ENCODE assay signal across 8 cellular contexts in the genomic region with DNA sequence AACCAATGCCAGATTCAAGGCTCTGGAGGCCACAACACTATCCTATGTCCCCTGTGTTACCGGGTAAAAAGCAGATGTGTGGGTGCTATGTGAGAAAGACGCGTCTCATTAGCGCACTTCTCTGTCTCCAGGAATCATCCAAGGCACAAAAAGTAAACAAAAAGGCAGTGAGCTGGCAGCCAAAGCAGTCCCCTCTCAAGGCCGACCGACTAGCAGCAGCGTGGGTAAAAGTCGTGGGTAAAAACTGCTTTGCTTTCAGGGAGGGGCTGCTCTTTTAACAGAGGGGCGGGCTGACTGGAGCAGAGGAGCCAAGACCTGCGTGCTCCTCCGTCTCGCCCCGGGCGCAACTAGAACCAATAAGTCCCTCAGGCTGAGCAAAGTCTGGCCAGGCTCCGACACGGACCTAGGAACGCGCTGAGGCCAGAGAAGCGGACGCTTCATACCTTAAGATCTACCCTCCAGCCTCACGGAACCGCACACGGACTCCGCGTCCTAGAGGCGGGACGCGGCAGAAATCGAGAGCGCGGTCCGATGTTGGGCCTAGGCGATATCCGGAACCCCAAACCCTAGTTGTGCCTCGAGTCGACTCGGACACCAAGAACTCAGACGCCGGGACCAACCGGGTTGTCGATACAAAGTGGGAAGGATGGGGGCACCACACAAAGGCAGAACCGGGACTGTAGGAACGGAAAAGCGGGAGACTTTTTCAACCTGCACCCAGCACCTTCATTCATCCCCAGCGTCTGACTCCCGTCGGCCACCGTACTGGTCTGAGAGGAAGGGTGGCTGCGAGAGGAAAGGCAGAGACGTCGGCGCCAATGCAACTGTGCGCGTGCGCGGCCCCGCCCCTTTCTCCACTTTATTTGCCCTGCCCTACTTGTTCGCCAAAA. TPM values are rescaled to one million over a fixed set of nuclear protein-coding genes. Genes with fewer than 3 reads are reported as not detected.
DNase-seq lines count a peak whose midpoint lies in the region; ATAC-seq, FAIRE-seq and TF ChIP-seq lines count a peak whose summit lies in the region.

A gene with protein sequence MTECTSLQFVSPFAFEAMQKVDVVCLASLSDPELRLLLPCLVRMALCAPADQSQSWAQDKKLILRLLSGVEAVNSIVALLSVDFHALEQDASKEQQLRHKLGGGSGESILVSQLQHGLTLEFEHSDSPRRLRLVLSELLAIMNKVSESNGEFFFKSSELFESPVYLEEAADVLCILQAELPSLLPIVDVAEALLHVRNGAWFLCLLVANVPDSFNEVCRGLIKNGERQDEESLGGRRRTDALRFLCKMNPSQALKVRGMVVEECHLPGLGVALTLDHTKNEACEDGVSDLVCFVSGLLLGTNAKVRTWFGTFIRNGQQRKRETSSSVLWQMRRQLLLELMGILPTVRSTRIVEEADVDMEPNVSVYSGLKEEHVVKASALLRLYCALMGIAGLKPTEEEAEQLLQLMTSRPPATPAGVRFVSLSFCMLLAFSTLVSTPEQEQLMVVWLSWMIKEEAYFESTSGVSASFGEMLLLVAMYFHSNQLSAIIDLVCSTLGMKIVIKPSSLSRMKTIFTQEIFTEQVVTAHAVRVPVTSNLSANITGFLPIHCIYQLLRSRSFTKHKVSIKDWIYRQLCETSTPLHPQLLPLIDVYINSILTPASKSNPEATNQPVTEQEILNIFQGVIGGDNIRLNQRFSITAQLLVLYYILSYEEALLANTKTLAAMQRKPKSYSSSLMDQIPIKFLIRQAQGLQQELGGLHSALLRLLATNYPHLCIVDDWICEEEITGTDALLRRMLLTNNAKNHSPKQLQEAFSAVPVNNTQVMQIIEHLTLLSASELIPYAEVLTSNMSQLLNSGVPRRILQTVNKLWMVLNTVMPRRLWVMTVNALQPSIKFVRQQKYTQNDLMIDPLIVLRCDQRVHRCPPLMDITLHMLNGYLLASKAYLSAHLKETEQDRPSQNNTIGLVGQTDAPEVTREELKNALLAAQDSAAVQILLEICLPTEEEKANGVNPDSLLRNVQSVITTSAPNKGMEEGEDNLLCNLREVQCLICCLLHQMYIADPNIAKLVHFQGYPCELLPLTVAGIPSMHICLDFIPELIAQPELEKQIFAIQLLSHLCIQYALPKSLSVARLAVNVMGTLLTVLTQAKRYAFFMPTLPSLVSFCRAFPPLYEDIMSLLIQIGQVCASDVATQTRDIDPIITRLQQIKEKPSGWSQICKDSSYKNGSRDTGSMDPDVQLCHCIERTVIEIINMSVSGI (minus strand): TSS at position 772 of the 890 bp plus-strand sequence. CDS start 1,338 bp downstream, outside the sequence.

- peaks cover 0 to 2% of the 10 kb centered on the region in 2 experiments for H3K36me3 ChIP-seq in keratinocyte (ENCODE audit: control insufficient read depth in 2 of 2, extremely low read depth in 1 of 2, insufficient read depth in 2 of 2, low read length in 2 of 2)

- peak; percentile 95 for DNase-seq in ACHN
- peak; percentile 82 for DNase-seq in NCI-H345 treated with DMSO at 0.1 percent for 48 hours (lab: John Stamatoyannopoulos, UW; ENCODE audit: unreplicated experiment)
- DNase-seq in activated CD4-positive, CD25-positive, alpha-beta regulatory T cell (lab: John Stamatoyannopoulos, UW): peak; percentile 86 to 91 (median 88)
- DNase-seq in central memory CD4-positive, alpha-beta T cell: peak; percentile 94
- peak; percentile 44 for DNase-seq in keratinocyte (ENCODE audit: low read depth, low spot score)
- DNase-seq in stimulated activated CD4-positive, alpha-beta T cell treated with anti-CD3 and anti-CD28 coated beads, Interleukin-12 subunit alpha, Interleukin-12 subunit beta, amount 100 ng/mL, for 48 hours (ENCODE audit: low read depth in 2 of 3, low spot score in 1 of 3): peak; percentile 91 to 92 (median 92)

- H2AFZ ChIP-seq in keratinocyte (ENCODE audit: control insufficient read depth, low read length): peak within 1 kb of the TSS; percentile 98

- peak within 1 kb of the TSS; percentile 93 for H3K27ac ChIP-seq in keratinocyte (ENCODE audit: control insufficient read depth, insufficient read depth, low read length)

- no peaks in the 10 kb centered on the region for H3K27me3 ChIP-seq in keratinocyte (ENCODE audit: control insufficient read depth, extremely low read depth, insufficient read depth, low read length)

- H3K9me3 ChIP-seq in keratinocyte (ENCODE audit: control insufficient read depth, low read depth, low read length): no peaks in the 10 kb centered on the region

- H4K20me1 ChIP-seq in keratinocyte (ENCODE audit: control insufficient read depth, extremely low read depth, insufficient read depth, low read length): no peaks in the 10 kb centered on the region

- peak within 1 kb of the TSS; percentile 62 to 89 (median 85) for H3K4me3 ChIP-seq in keratinocyte (ENCODE audit: control insufficient read depth in 2 of 3, extremely low read depth in 1 of 3, insufficient read depth in 2 of 3, low read depth in 1 of 3, low read length in 3 of 3)

- peak; percentile 52 for FAIRE-seq in keratinocyte (lab: Jason Lieb, UNC)

- peaks cover 13% of the 10 kb centered on the region for H3K79me2 ChIP-seq in keratinocyte (ENCODE audit: control insufficient read depth, insufficient read depth, low read length)

- in situ Hi-C loops in ACHN (cut with HindIII; ENCODE audit: low pct_ligation_motif_present, low pct_unique_long_range_greater_than_20kb, low sequenced_read_pairs): no loop called here

- ATAC-seq in GM19023 (IDR thresholded peaks at IDR 0.05; ENCODE audit: unreplicated experiment) (peak; percentile 72), HG03280 (IDR thresholded peaks at IDR 0.05; ENCODE audit: unreplicated experiment) (peak; percentile 77)

- dilution Hi-C loops in keratinocyte (cut with MboI; ENCODE audit: extremely low pct_ligation_motif_present, low sequenced_read_pairs): no loop called here

- H3K4me1 ChIP-seq in keratinocyte (ENCODE audit: control insufficient read depth, extremely low read depth, insufficient read depth, low read length): peaks cover 10% of the 10 kb centered on the region

- no peak for TF ChIP-seq CTCF in keratinocyte (optimal IDR thresholded peaks at IDR 0.05 in 1 of 3, IDR thresholded peaks at IDR 0.05 in 1 of 3, conservative IDR thresholded peaks at IDR 0.05 in 1 of 3; ENCODE audit: extremely low read depth in 1 of 3, insufficient read depth in 2 of 3, low read length in 3 of 3)

- no peaks in the 10 kb centered on the region for H3K9me1 ChIP-seq in keratinocyte (ENCODE audit: control insufficient read depth, extremely low read depth, insufficient read depth, low read length)

- peak within 1 kb of the TSS; percentile 94 for H3K4me2 ChIP-seq in keratinocyte (ENCODE audit: control insufficient read depth, extremely low read depth, insufficient read depth, low read depth, low read length)

- peak within 1 kb of the TSS; percentile 97 for H3K9ac ChIP-seq in keratinocyte (ENCODE audit: control insufficient read depth, extremely low read depth, insufficient read depth, low read length)

RNA-seq across cellular contexts. Expression of the gene that starts here (rescaled TPM):
- polyA plus RNA-seq in keratinocyte: 7.9 to 10.4 TPM (median 8.2 TPM) in 3 replicates
- 3.6 TPM for polyA plus RNA-seq in keratinocyte (2011; ENCODE audit: low read depth)
- polyA plus RNA-seq in keratinocyte (2011; cell fraction: cytosol; rRNA removed): 2.0 and 3.6 TPM in 2 replicates
- 13.4 and 16.0 TPM in 2 replicates for polyA plus RNA-seq in keratinocyte (2011; cell fraction: nucleus; rRNA removed)
- polyA plus RNA-seq in keratinocyte (2012; ENCODE audit: low replicate concordance): 5.0 and 5.1 TPM in 2 replicates
- polyA minus RNA-seq in keratinocyte: 5.8 to 24.9 TPM (median 18.4 TPM) in 3 replicates
- polyA minus RNA-seq in keratinocyte (2011; cell fraction: cytosol; rRNA and poly(A)+ RNA removed): 10.9 TPM
- polyA minus RNA-seq in keratinocyte (2011; cell fraction: nucleus; rRNA and poly(A)+ RNA removed): 26.5 and 39.9 TPM in 2 replicates

Comparison
In these comparisons a context has a peak if more than half of its experiments do, and no peak if none do; other contexts are left out.
1. Peak in every context shown above with its lines: DNase-seq, ATAC-seq, H3K4me3 ChIP-seq and H3K27ac ChIP-seq.
2. DNase-seq: peak in every context shown above with its lines; median percentile 95 in ACHN; 94 in central memory CD4-positive, alpha-beta T cell; 92 in stimulated activated CD4-positive, alpha-beta T cell treated with anti-CD3 and anti-CD28 coated beads, Interleukin-12 subunit alpha, Interleukin-12 subunit beta, amount 100 ng/mL, for 48 hours; 88 in activated CD4-positive, CD25-positive, alpha-beta regulatory T cell; 82 in NCI-H345 treated with DMSO at 0.1 percent for 48 hours; 44 in keratinocyte.